2 cellular contexts compared by ENCODE assay signal in genomic region chr11:110280595-110280994, GRCh38.
A peak's percentile ranks its signal among the peaks of the same experiment; 100 is the strongest.
TF ChIP-seq lines count a peak whose summit lies in the region.

No MANE protein-coding gene starts in this region.

TF ChIP-seq in HEK293, 187 proteins besides CTCF, POLR2A, EP300 and RAD21:
- peak; percentile 79 for TF ChIP-seq ZNF121 (tag by site-specific recombination; IDR thresholded peaks at IDR 0.05)

TF ChIP-seq in HepG2, 621 proteins besides CTCF, POLR2A, EP300 and RAD21:
- peak; percentile 71 for TF ChIP-seq ZNF121 (CRISPR knock-in tag; IDR thresholded peaks at IDR 0.05)
